Comparison of ENCODE assay signal across 1 cellular context in genomic region chr14:100644383-100644782, GRCh38.
TF ChIP-seq lines count a peak whose summit lies in the region.

No MANE protein-coding gene starts in this region.

TF ChIP-seq in endothelial cell of umbilical vein, 7 proteins besides CTCF, POLR2A, EP300 and RAD21:
- TF ChIP-seq MAX (IDR thresholded peaks at IDR 0.05; ENCODE audit: insufficient read depth, insufficient read length) (no peak), EZH2 (IDR thresholded peaks at IDR 0.05; ENCODE audit: borderline replicate concordance, low read depth, low read length, severe bottlenecking) (no peak), MYC (IDR thresholded peaks at IDR 0.05; ENCODE audit: low read depth, low read length) (no peak), JUN (IDR thresholded peaks at IDR 0.05; ENCODE audit: borderline replicate concordance, insufficient read depth, insufficient read length, low read depth) (no peak), GATA2 (IDR thresholded peaks at IDR 0.05; ENCODE audit: insufficient read depth, insufficient read length, low read depth, low read length) (no peak), FOS (IDR thresholded peaks at IDR 0.05; ENCODE audit: borderline replicate concordance, insufficient read depth, low read length) (no peak), POLR2AphosphoS5 (IDR thresholded peaks at IDR 0.05; ENCODE audit: insufficient read depth, low read depth, low read length) (no peak)
